ENCODE assay signal across 16 cellular contexts in the genomic region with DNA sequence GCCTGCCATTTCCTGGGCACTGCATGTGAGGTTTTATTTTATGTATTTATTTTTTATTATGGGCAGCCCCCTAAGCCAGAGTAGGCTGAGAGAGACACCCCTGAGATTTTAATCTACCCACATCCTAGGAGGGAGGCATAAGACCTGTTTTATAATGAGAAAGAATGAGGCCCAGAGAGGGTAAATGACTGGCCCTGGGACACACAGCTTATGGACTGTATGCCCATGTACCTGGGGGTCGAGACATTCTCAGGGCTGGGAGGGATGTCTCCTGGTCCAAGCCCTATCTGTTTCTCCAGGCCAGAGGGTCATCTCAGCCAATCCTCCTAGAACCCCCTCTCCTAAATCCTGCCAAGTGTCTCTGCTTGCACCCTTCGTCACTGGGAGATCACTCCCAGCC. TPM values are rescaled to one million over a fixed set of nuclear protein-coding genes. Genes with fewer than 3 reads are reported as not detected.
DNase-seq lines count a peak whose midpoint lies in the region; ATAC-seq, FAIRE-seq and TF ChIP-seq lines count a peak whose summit lies in the region.
"Had no signal": no experiment of that assay in that cellular context is flagged by ENCODE, and none has a peak within 500 bp of the region (broad histone marks: within the 10 kb centered on the region; RNA-seq: fewer than 3 reads in every experiment).

No MANE protein-coding gene starts in this region.

- no peak overlapping the region for H3K27ac Mint-ChIP-seq in WTC11

- WGBS in A549 (ENCODE audit: missing lambda C conversion rate) = 89% methylated on average over 2 of the region's 2 CpGs
- 89% methylated on average over 2 of the region's 2 CpGs for WGBS in esophagus muscularis mucosa
- 77 to 86% (median 80%) methylated on average over 2 of the region's 2 CpGs for WGBS in psoas muscle, 3 donors

- H3K27me3 ChIP-seq in esophagus muscularis mucosa = peaks cover 0 to 10% (median 5%) of the 10 kb centered on the region in 4 donors
- no peaks in the 10 kb centered on the region for H3K27me3 ChIP-seq in psoas muscle (ENCODE audit: insufficient read depth in 3 of 3, low read length in 2 of 3)
- H3K27me3 ChIP-seq: adrenal gland had no signal

- H3K4me1 ChIP-seq in A549 (peaks cover 81% of the 10 kb centered on the region), esophagus muscularis mucosa (peaks cover 64 to 100% (median 99%) of the 10 kb centered on the region in 4 donors), psoas muscle (peaks cover 68% of the 10 kb centered on the region)

- H3K9me3 Mint-ChIP-seq in WTC11 = no peaks in the 10 kb centered on the region

- intact Hi-C loops in esophagus muscularis mucosa (cut with DNase I) (loop anchor here (5.0 kb wide), 1 partner anchor 108 kb away; no protein-coding TSS in a partner anchor), psoas muscle (cut with DNase I) (loop anchor here in 1 of 2 donors (5.0 kb wide), 1 partner anchor 93 kb away; no protein-coding TSS in a partner anchor), posterior cingulate gyrus (cut with DNase I) (no loop called here)

- TF ChIP-seq CTCF in A549 (IDR thresholded peaks at IDR 0.05) (no peak), NB4 (IDR thresholded peaks at IDR 0.05; ENCODE audit: low read depth, low read length) (no peak), esophagus muscularis mucosa (IDR thresholded peaks at IDR 0.05) (no peak), psoas muscle (IDR thresholded peaks at IDR 0.05) (no peak), WTC11 (IDR thresholded peaks at IDR 0.05) (no peak)

- CTCF ChIA-PET in A549 (lab: Yijun Ruan, JAX) (no interaction called here), WTC11 (lab: Charles Lee) (interaction anchor here (0.9 to 6.1 kb wide), 2 partner anchors 25 to 110 kb away, joined by 3 to 47 read pairs; no protein-coding TSS in a partner anchor)

- ATAC-seq in A549 (no peak), psoas muscle (no peak), WTC11 (no peak)

- H3K4me2 ChIP-seq in A549 = peak overlapping the region; percentile 54; the same call in 1 of the 3 replicates

- TF ChIP-seq POLR2A in A549 (IDR thresholded peaks at IDR 0.05; ENCODE audit: low read length) = no peak
- TF ChIP-seq POLR2A in NB4 (IDR thresholded peaks at IDR 0.05; ENCODE audit: extremely low read depth, insufficient read length) = no peak
- TF ChIP-seq POLR2A in esophagus muscularis mucosa (IDR thresholded peaks at IDR 0.05; ENCODE audit: low read depth) = no peak

- peaks cover 0 to 16% (median 0%) of the 10 kb centered on the region in 4 donors for H3K36me3 ChIP-seq in esophagus muscularis mucosa
- H3K36me3 ChIP-seq in psoas muscle (ENCODE audit: insufficient read depth in 1 of 2, low read depth in 1 of 2) = no peaks in the 10 kb centered on the region
- H3K36me3 ChIP-seq: adrenal gland, HAP-1 had no signal

- no peak overlapping the region for H3K4me3 ChIP-seq in A549
- peak overlapping the region; percentile 28 for H3K4me3 ChIP-seq in NB4 (ENCODE audit: low read depth, low read length)
- H3K4me3 ChIP-seq in esophagus muscularis mucosa = no peak overlapping the region
- no peak overlapping the region for H3K4me3 ChIP-seq in psoas muscle
- H3K4me3 ChIP-seq: adrenal gland, HAP-1 had no signal

- POLR2A ChIA-PET in A549 (lab: Yijun Ruan, JAX) (no interaction called here), WTC11 (lab: Charles Lee) (no interaction called here)

- DNase-seq in A549 (ENCODE audit: low read depth in 1 of 2, low spot score in 1 of 2) (no peak), NB4 (ENCODE audit: low read depth) (no peak), esophagus muscularis mucosa (ENCODE audit: extremely low spot score) (no peak), psoas muscle (no peak), WTC11 (ENCODE audit: low spot score) (no peak), NCI-H510A treated with DMSO at 0.1 percent for 48 hours (lab: John Stamatoyannopoulos, UW) (no peak), NCI-H2029 treated with DMSO at 0.1 percent for 48 hours (lab: John Stamatoyannopoulos, UW) (no peak), posterior cingulate gyrus (no peak)
- DNase-seq: activated CD4-positive, alpha-beta T cell treated with anti-CD3 and anti-CD28 coated beads, Interleukin-2, amount 50 U/mL, for 1 hour; activated T-cell treated with anti-CD3 and anti-CD28 coated beads, Interleukin-2, amount 50 U/mL, for 48 hours; adrenal gland; NCI-H82; stimulated activated naive CD4-positive, alpha-beta T cell had no signal

- H3K4me1 Mint-ChIP-seq in WTC11 = peaks cover 84% of the 10 kb centered on the region

- no peak overlapping the region for H3K4me3 Mint-ChIP-seq in WTC11

- H3K27ac ChIP-seq in A549 = peak overlapping the region in 1 of 2 experiments; percentile 76; a peak in 2 of 6 replicates
- peak overlapping the region; percentile 71 to 83 (median 78) for H3K27ac ChIP-seq in esophagus muscularis mucosa (replicated peaks in 1 of 4)
- H3K27ac ChIP-seq in psoas muscle = peak overlapping the region; percentile 77

- H3K27me3 Mint-ChIP-seq in WTC11 (ENCODE audit: low read depth) = peaks cover 21% of the 10 kb centered on the region

- no peaks in the 10 kb centered on the region for H3K36me3 Mint-ChIP-seq in WTC11

- TF ChIP-seq RAD21 in A549 (conservative IDR thresholded peaks at IDR 0.05 in 1 of 2, IDR thresholded peaks at IDR 0.05 in 1 of 2) = no peak

- no peak for FAIRE-seq in A549 (lab: Jason Lieb, UNC)

- H3K9me3 ChIP-seq in A549 (no peaks in the 10 kb centered on the region), esophagus muscularis mucosa (no peaks in the 10 kb centered on the region), psoas muscle (no peaks in the 10 kb centered on the region)
- H3K9me3 ChIP-seq: adrenal gland, HAP-1 had no signal

- TF ChIP-seq EP300 in A549 (IDR thresholded peaks at IDR 0.05) (no peak), esophagus muscularis mucosa (IDR thresholded peaks at IDR 0.05) (no peak)

TF ChIP-seq in A549, 52 proteins besides CTCF, POLR2A, EP300 and RAD21:
- TF ChIP-seq MAX (IDR thresholded peaks at IDR 0.05) (no peak), EHMT2 (IDR thresholded peaks at IDR 0.05; ENCODE audit: low read depth) (no peak)

TF ChIP-seq in WTC11, 78 proteins besides CTCF, POLR2A, EP300 and RAD21:
- TF ChIP-seq NFE2L1 (CRISPR knock-in tag; IDR thresholded peaks at IDR 0.05) (no peak), NFYB (CRISPR knock-in tag; conservative IDR thresholded peaks at IDR 0.05; ENCODE audit: low read depth) (no peak), ATF6 (CRISPR knock-in tag; IDR thresholded peaks at IDR 0.05) (no peak)

RNA-seq across cellular contexts. Expression of gene PLXND1, which starts 6.1 kb away (rescaled TPM):
- polyA plus RNA-seq in A549 (2011; rRNA removed) = 26.8 and 49.3 TPM in 2 replicates
- 37.6 and 41.4 TPM in 2 replicates for polyA plus RNA-seq in A549 (2012; cell fraction: cytosol; rRNA removed)
- 133 and 136 TPM in 2 replicates for polyA plus RNA-seq in A549 (2012; cell fraction: nucleus; rRNA removed)
- 47.2 to 72.6 TPM (median 58.6 TPM) in 3 replicates for polyA plus RNA-seq in A549 (2017; fragmentation: RNase III; extraction: RNeasy Plus Mini Kit Qiagen cat#74134 plus additional on column Dnase treatment)
- polyA minus RNA-seq in A549 (2011; rRNA and poly(A)+ RNA removed) = 49.8 and 54.9 TPM in 2 replicates
- total RNA-seq in esophagus muscularis mucosa = 10 to 100 TPM; 50.5 to 89.9 (median 76.6) TPM
- 10 to 100 TPM; 28.2 to 49.9 (median 31.9) TPM for total RNA-seq in psoas muscle
- 10 to 100 TPM; 15.5 to 24.0 (median 20.7) TPM for polyA plus RNA-seq in psoas muscle
- total RNA-seq in WTC11 (2021) = 56.7 to 63.9 TPM (median 57.4 TPM) in 3 replicates

RNA-seq across cellular contexts. Expression of gene H1-8, which starts 57.4 kb away (rescaled TPM):
- polyA plus RNA-seq in A549 (2011; rRNA removed) (not detected in 2 replicates), A549 (2017; fragmentation: RNase III; extraction: RNeasy Plus Mini Kit Qiagen cat#74134 plus additional on column Dnase treatment) (not detected in 3 replicates), psoas muscle (not detected)
- polyA plus RNA-seq in A549 (2012; cell fraction: cytosol; rRNA removed) = not detected in 2 replicates
- not detected in 2 replicates for polyA plus RNA-seq in A549 (2012; cell fraction: nucleus; rRNA removed)
- not detected in 2 replicates for polyA minus RNA-seq in A549 (2011; rRNA and poly(A)+ RNA removed)
- total RNA-seq in esophagus muscularis mucosa (not detected), psoas muscle (not detected), WTC11 (2021) (not detected in 3 replicates)
- total RNA-seq: adrenal gland; dermis microvascular lymphatic vessel endothelial cell; T-helper 1 cell treated with Interleukin-12 subunit alpha and Interleukin-12 subunit beta and Interleukin-4 antibody, amounts not matched to agents 30 ng/mL and 1 ng/mL, for 36 hours had no signal
- polyA plus RNA-seq: adrenal gland had no signal
